8 cellular contexts compared by ENCODE assay signal in the genomic region with DNA sequence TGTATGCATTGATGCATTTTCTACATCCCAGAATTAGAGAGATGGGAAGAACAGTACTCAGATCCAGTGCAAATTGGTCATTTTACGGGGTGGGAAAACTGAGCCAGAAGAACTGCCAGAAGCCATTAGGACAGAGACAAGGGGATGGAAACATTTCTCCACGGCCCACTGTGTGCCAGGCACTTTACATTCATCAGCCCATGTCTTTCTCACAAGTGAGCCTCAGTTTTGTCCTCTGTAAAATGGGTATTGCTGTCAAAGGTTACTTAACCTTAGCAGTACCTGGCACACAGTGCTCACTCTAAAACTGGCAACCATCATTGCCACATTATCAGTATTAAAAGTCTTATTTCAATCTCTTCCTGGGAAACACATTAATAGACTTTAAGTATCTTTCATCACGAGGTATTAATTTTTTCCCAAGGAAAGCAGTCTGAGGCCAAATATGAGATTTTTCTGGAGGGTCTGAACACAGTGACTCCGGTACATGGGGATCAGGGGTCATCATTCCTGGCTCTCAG. TPM values are rescaled to one million over a fixed set of nuclear protein-coding genes. Genes with fewer than 3 reads are reported as not detected.
DNase-seq lines count a peak whose midpoint lies in the region; ATAC-seq and TF ChIP-seq lines count a peak whose summit lies in the region.

No MANE protein-coding gene starts in this region.

- H3F3A ChIP-seq in MM.1S (ENCODE audit: insufficient read depth, low read length), result peaks cover 31% of the 10 kb centered on the region

- H3K4me1 ChIP-seq in MM.1S (ENCODE audit: low read length) (peaks cover 26% of the 10 kb centered on the region), mucosa of descending colon (ENCODE audit: low read depth) (peaks cover 36% of the 10 kb centered on the region)

- H3K36me3 ChIP-seq in MM.1S (replicated peaks; ENCODE audit: insufficient read depth, low read length) (no peaks in the 10 kb centered on the region), mucosa of descending colon (ENCODE audit: low read depth) (no peaks in the 10 kb centered on the region)

- H3K4me3 ChIP-seq in MM.1S (ENCODE audit: low read length), result 0 out of 2 replicates have a peak overlapping the region, but pooled peaks have one; percentile 21
- H3K4me3 ChIP-seq in coronary artery, result peak overlapping the region; percentile 86
- no peak overlapping the region for H3K4me3 ChIP-seq in mucosa of descending colon

- H3K9me3 ChIP-seq in MM.1S (replicated peaks; ENCODE audit: insufficient read depth, low read length) (no peaks in the 10 kb centered on the region), mucosa of descending colon (no peaks in the 10 kb centered on the region)

- H3K27me3 ChIP-seq in MM.1S (replicated peaks; ENCODE audit: insufficient read depth, low read length), result no peaks in the 10 kb centered on the region

- ATAC-seq in mucosa of descending colon (peak; percentile 0), GM21576 (IDR thresholded peaks at IDR 0.05; ENCODE audit: unreplicated experiment) (no peak), HG02885 (IDR thresholded peaks at IDR 0.05; ENCODE audit: poor library complexity, unreplicated experiment) (no peak)

- H2AFZ ChIP-seq in MM.1S (ENCODE audit: low read length), result no peak overlapping the region

- H3K79me2 ChIP-seq in MM.1S (ENCODE audit: low read length), result peaks cover 16% of the 10 kb centered on the region

- peak overlapping the region; percentile 45 for H3K4me2 ChIP-seq in MM.1S (ENCODE audit: low read depth, low read length)

- H3K9ac ChIP-seq in MM.1S (ENCODE audit: low read length), result peak overlapping the region; percentile 55

- no peaks in the 10 kb centered on the region for H3K9me2 ChIP-seq in MM.1S (replicated peaks; ENCODE audit: insufficient read depth, low read length)

- H3K27ac ChIP-seq in 22Rv1 (peak overlapping the region; percentile 92), MM.1S (ENCODE audit: low read length) (peak overlapping the region; percentile 56; the same call in 1 of the 2 replicates), coronary artery (peak overlapping the region; percentile 93 to 98)

- intact Hi-C loops in mucosa of descending colon (cut with DNase I, micrococcal nuclease), result no loop called here

- DNase-seq in MM.1S (no peak), coronary artery (ENCODE audit: low spot score) (no peak), mucosa of descending colon (no peak), kidney tubule cell (ENCODE audit: low spot score) (no peak), NCI-H345 treated with DMSO at 0.1 percent for 48 hours (lab: John Stamatoyannopoulos, UW; ENCODE audit: unreplicated experiment) (no peak)

- H4K20me1 ChIP-seq in MM.1S (ENCODE audit: insufficient read depth, low read length), result no peaks in the 10 kb centered on the region

- TF ChIP-seq CTCF in 22Rv1 (IDR thresholded peaks at IDR 0.05) (no peak), MM.1S (IDR thresholded peaks at IDR 0.05; ENCODE audit: low read length) (no peak), coronary artery (IDR thresholded peaks at IDR 0.05) (no peak), mucosa of descending colon (IDR thresholded peaks at IDR 0.05) (no peak)

RNA-seq across cellular contexts. Expression of gene DUSP1, which starts 5.2 kb away (rescaled TPM):
- total RNA-seq in mucosa of descending colon, result 100 to 1,000 TPM in 2 of 3 donors, 10 to 100 TPM in 1; 90.9 to 233 (median 137) TPM
